Comparison of ENCODE assay signal across 10 cellular contexts in genomic region chr1:32715901-32716311, GRCh38. TPM values are rescaled to one million over a fixed set of nuclear protein-coding genes. Genes with fewer than 3 reads are reported as not detected.
DNase-seq lines count a peak whose midpoint lies in the region; ATAC-seq, FAIRE-seq and TF ChIP-seq lines count a peak whose summit lies in the region.
"Had no signal": no experiment of that assay in that cellular context is flagged by ENCODE, and none has a peak within 500 bp of the region (broad histone marks: within the 10 kb centered on the region; RNA-seq: fewer than 3 reads in every experiment).

No MANE protein-coding gene starts in this region.

- no peak for FAIRE-seq in RCC 7860 (lab: Jason Lieb, UNC)

- TF ChIP-seq POLR2A in prostate gland (IDR thresholded peaks at IDR 0.05): no peak

- H3K9me3 ChIP-seq in prostate gland (no peaks in the 10 kb centered on the region), Karpas-422 (ENCODE audit: low read length) (no peaks in the 10 kb centered on the region)
- H3K9me3 ChIP-seq: left ventricle myocardium inferior had no signal

- H3K79me2 ChIP-seq in Karpas-422 (ENCODE audit: low read length): no peaks in the 10 kb centered on the region

- H3K36me3 ChIP-seq in prostate gland (no peaks in the 10 kb centered on the region), Karpas-422 (ENCODE audit: insufficient read depth, low read length) (no peaks in the 10 kb centered on the region)
- H3K36me3 ChIP-seq: left ventricle myocardium inferior had no signal

- H3K4me1 ChIP-seq in foreskin keratinocyte (peaks cover 5% of the 10 kb centered on the region), prostate gland (replicated peaks) (peaks cover 12% of the 10 kb centered on the region), Karpas-422 (ENCODE audit: low read length) (peaks cover 12% of the 10 kb centered on the region)

- H3K4me2 ChIP-seq in Karpas-422 (ENCODE audit: low read depth, low read length, poor library complexity, severe bottlenecking): no peak overlapping the region

- H3K9me2 ChIP-seq in Karpas-422 (replicated peaks; ENCODE audit: insufficient read depth, low read length): no peaks in the 10 kb centered on the region

- H3K4me3 ChIP-seq in prostate gland: no peak overlapping the region
- no peak overlapping the region for H3K4me3 ChIP-seq in Karpas-422 (ENCODE audit: low read length)
- H3K4me3 ChIP-seq: left ventricle myocardium inferior had no signal

- ATAC-seq in foreskin keratinocyte: peak; percentile 15
- no peak for ATAC-seq in GM18520 (IDR thresholded peaks at IDR 0.05; ENCODE audit: unreplicated experiment)
- ATAC-seq in GM21381 (IDR thresholded peaks at IDR 0.05; ENCODE audit: unreplicated experiment): no peak

- H2AFZ ChIP-seq in Karpas-422 (ENCODE audit: low read length): no peak overlapping the region

- TF ChIP-seq CTCF in foreskin keratinocyte (conservative IDR thresholded peaks at IDR 0.05) (no peak), prostate gland (IDR thresholded peaks at IDR 0.05) (no peak)

- DNase-seq in EL: peak; percentile 28
- peak; percentile 37 for DNase-seq in RCC 7860 (ENCODE audit: low spot score)
- DNase-seq in foreskin keratinocyte: peak in 1 of 2 donors; percentile 58
- DNase-seq in prostate gland (ENCODE audit: low spot score): peak; percentile 36
- no peak for DNase-seq in stimulated activated naive CD4-positive, alpha-beta T cell (lab: John Stamatoyannopoulos, UW)
- no peak for DNase-seq in Karpas-422
- DNase-seq: cerebellar nuclear complex had no signal

- 84% methylated on average over 4 of the region's 4 CpGs for WGBS in prostate gland

- intact Hi-C loops in prostate gland (cut with DNase I): no loop called here

- no peak overlapping the region for H3K9ac ChIP-seq in Karpas-422 (ENCODE audit: low read length)

- H3K27me3 ChIP-seq in foreskin keratinocyte (no peaks in the 10 kb centered on the region), prostate gland (replicated peaks; ENCODE audit: insufficient read depth) (no peaks in the 10 kb centered on the region), Karpas-422 (ENCODE audit: low read length) (no peaks in the 10 kb centered on the region)

- H3K27ac ChIP-seq in foreskin keratinocyte (no peak overlapping the region), prostate gland (peak overlapping the region; percentile 77 to 83), Karpas-422 (ENCODE audit: low read length) (no peak overlapping the region)
- H3K27ac ChIP-seq: left ventricle myocardium inferior had no signal

- H4K20me1 ChIP-seq in Karpas-422 (ENCODE audit: insufficient read depth, low read depth, low read length): no peaks in the 10 kb centered on the region

RNA-seq across cellular contexts. Expression of gene SYNC, which starts 13.3 kb away (rescaled TPM):
- total RNA-seq in foreskin keratinocyte (4.5 and 6.6 TPM in 2 replicates), prostate gland (10 to 100 TPM in 1 of 2 donors, 1 to 10 TPM in 1; 7.9 to 18.2 TPM)
- 1.6 and 2.2 TPM in 2 replicates for polyA plus RNA-seq in foreskin keratinocyte
- not detected in 2 replicates for total RNA-seq in Karpas-422 (2014; rRNA removed; shearing (Covaris generic); ENCODE audit: low replicate concordance)

Comparison
In these comparisons a context has a peak if more than half of its experiments do, and no peak if none do; other contexts are left out.
1. DNase-seq: peak in EL (single experiment), RCC 7860 (single experiment) and prostate gland (single experiment); none in stimulated activated naive CD4-positive, alpha-beta T cell (0 of 6) and Karpas-422 (single experiment).
2. H3K27ac ChIP-seq: peak in prostate gland (2 of 2); none in foreskin keratinocyte (single experiment) and Karpas-422 (single experiment).